Comparison of ENCODE assay signal across 18 cellular contexts in genomic region chr6:15303162-15303919, GRCh38. TPM values are rescaled to one million over a fixed set of nuclear protein-coding genes. Genes with fewer than 3 reads are reported as not detected.
DNase-seq lines count a peak whose midpoint lies in the region; ATAC-seq and TF ChIP-seq lines count a peak whose summit lies in the region.
"Had no signal": no experiment of that assay in that cellular context is flagged by ENCODE, and none has a peak within 500 bp of the region (broad histone marks: within the 10 kb centered on the region; RNA-seq: fewer than 3 reads in every experiment).

No MANE protein-coding gene starts in this region.

- H3K9me3 Mint-ChIP-seq in endodermal cell (no peaks in the 10 kb centered on the region), neural progenitor cell (no peaks in the 10 kb centered on the region)
- H3K9me3 Mint-ChIP-seq: mesothelial cell of epicardium had no signal

- H3K4me3 ChIP-seq in Loucy (ENCODE audit: low read length, poor library complexity, severe bottlenecking) (no peak overlapping the region), endodermal cell (ENCODE audit: low read length) (no peak overlapping the region), neural progenitor cell (no peak overlapping the region)
- H3K4me3 ChIP-seq: esophagus squamous epithelium, tibial nerve had no signal

- H3K36me3 Mint-ChIP-seq in endodermal cell (ENCODE audit: low read depth) (peaks cover 3% of the 10 kb centered on the region), neural progenitor cell (peaks cover 5% of the 10 kb centered on the region)
- H3K36me3 Mint-ChIP-seq: mesothelial cell of epicardium had no signal

- H3K27me3 ChIP-seq in Loucy (ENCODE audit: insufficient read depth, low read length, poor library complexity, severe bottlenecking): no peaks in the 10 kb centered on the region
- H3K27me3 ChIP-seq in endodermal cell (ENCODE audit: control insufficient read depth, insufficient read depth, low read length, poor library complexity, severe bottlenecking): no peaks in the 10 kb centered on the region
- H3K27me3 ChIP-seq in neural progenitor cell: no peaks in the 10 kb centered on the region
- H3K27me3 ChIP-seq: esophagus squamous epithelium, tibial nerve had no signal

- H3K4me1 ChIP-seq in Loucy (ENCODE audit: insufficient read depth, low read length, poor library complexity, severe bottlenecking) (peaks cover 80% of the 10 kb centered on the region), endodermal cell (ENCODE audit: control insufficient read depth, insufficient read depth, low read length) (peaks cover 18% of the 10 kb centered on the region), neural progenitor cell (peaks cover 55% of the 10 kb centered on the region)

- H3K4me1 Mint-ChIP-seq in endodermal cell (peaks cover 58% of the 10 kb centered on the region), neural progenitor cell (peaks cover 68% of the 10 kb centered on the region)

- peaks cover 97% of the 10 kb centered on the region for H3K79me2 ChIP-seq in Loucy (ENCODE audit: insufficient read depth, low read length)
- H3K79me2 ChIP-seq in neural progenitor cell (ENCODE audit: low read depth): peaks cover 100% of the 10 kb centered on the region

- H3K27ac Mint-ChIP-seq in endodermal cell (peak overlapping the region; percentile 19), neural progenitor cell (no peak overlapping the region)
- H3K27ac Mint-ChIP-seq: mesothelial cell of epicardium had no signal

- WGBS in endodermal cell (ENCODE audit: insufficient coverage in 1 of 2, insufficient read length in 1 of 2), 2 experiments: 93 to 95% methylated on average over 5 to 7 of the region's 7 CpGs

- H3K27me3 Mint-ChIP-seq in endodermal cell (ENCODE audit: insufficient read depth) (peaks cover 9% of the 10 kb centered on the region), neural progenitor cell (ENCODE audit: insufficient read depth, low read depth) (no peaks in the 10 kb centered on the region)
- H3K27me3 Mint-ChIP-seq: activated CD4-positive, alpha-beta T cell treated with anti-CD3 and anti-CD28 coated beads for 36 hours had no signal

- H4K20me1 ChIP-seq in Loucy (ENCODE audit: insufficient read depth, low read length, poor library complexity, severe bottlenecking): peaks cover 75% of the 10 kb centered on the region
- peaks cover 96% of the 10 kb centered on the region for H4K20me1 ChIP-seq in neural progenitor cell (ENCODE audit: low read depth)

- no peak for ATAC-seq in GM21528 (IDR thresholded peaks at IDR 0.05; ENCODE audit: low FRiP score, unreplicated experiment)
- ATAC-seq: activated CD4-positive, alpha-beta T cell treated with anti-CD3 and anti-CD28 coated beads for 36 hours; stimulated activated naive CD8-positive, alpha-beta T cell treated with anti-CD3 and anti-CD28 coated beads, Interleukin-15, Interleukin-2, amounts not matched to agents 100 U/mL and 50 U/mL, for 24 hours had no signal

- H3K9me2 ChIP-seq in Loucy (replicated peaks; ENCODE audit: low read depth, low read length): no peaks in the 10 kb centered on the region

- no peak overlapping the region for H3K27ac ChIP-seq in endodermal cell (ENCODE audit: low read depth, low read length)
- H3K27ac ChIP-seq in neural progenitor cell: no peak overlapping the region

- no peak overlapping the region for H3K4me3 Mint-ChIP-seq in endodermal cell
- no peak overlapping the region for H3K4me3 Mint-ChIP-seq in neural progenitor cell
- H3K4me3 Mint-ChIP-seq: activated CD4-positive, alpha-beta T cell treated with anti-CD3 and anti-CD28 coated beads for 36 hours; mesothelial cell of epicardium had no signal

- H2AFZ ChIP-seq in Loucy (ENCODE audit: low read length): no peak overlapping the region
- no peak overlapping the region for H2AFZ ChIP-seq in neural progenitor cell (replicated peaks)

- H3F3A ChIP-seq in Loucy (ENCODE audit: low read depth) (peaks cover 15% of the 10 kb centered on the region), neural progenitor cell (ENCODE audit: low read depth) (peaks cover 24% of the 10 kb centered on the region)

- H3K4me2 ChIP-seq in Loucy (ENCODE audit: low read depth, low read length, poor library complexity, severe bottlenecking) (peak overlapping the region; percentile 10), neural progenitor cell (no peak overlapping the region)

- H3K9me3 ChIP-seq in Loucy (ENCODE audit: insufficient read depth, low read depth, low read length) (no peaks in the 10 kb centered on the region), endodermal cell (ENCODE audit: control insufficient read depth, low read length) (no peaks in the 10 kb centered on the region), neural progenitor cell (ENCODE audit: low read depth) (no peaks in the 10 kb centered on the region)
- H3K9me3 ChIP-seq: esophagus squamous epithelium, tibial nerve had no signal

- DNase-seq in ELF-1 (ENCODE audit: low read depth, low spot score) (peak; percentile 51), endodermal cell (no peak), neural progenitor cell (ENCODE audit: low spot score) (peak; percentile 65), CD1c-positive myeloid dendritic cell (ENCODE audit: extremely low spot score) (no peak), activated gamma-delta T cell treated with Interleukin-2 at 50 U/mL for 16 hours (no peak)
- DNase-seq: activated CD4-positive, alpha-beta T cell treated with anti-CD3 and anti-CD28 coated beads for 36 hours; activated naive CD4-positive, alpha-beta T cell treated with Interleukin-2 at 50 U/mL for 16 hours; DMS79 treated with DMSO at 0.1 percent for 48 hours; esophagus squamous epithelium; NCI-H1092 treated with DMSO at 0.1 percent for 48 hours; NCI-H2081; NCI-H446 treated with DMSO at 0.1 percent for 48 hours; stimulated activated CD4-positive, alpha-beta T cell treated with anti-CD3 and anti-CD28 coated beads, Interleukin-2, amount 100 ng/mL, for 24 hours; stimulated activated naive CD8-positive, alpha-beta T cell treated with anti-CD3 and anti-CD28 coated beads, Interleukin-15, Interleukin-2, amounts not matched to agents 100 U/mL and 50 U/mL, for 24 hours had no signal

- H3K36me3 ChIP-seq in Loucy (ENCODE audit: insufficient read depth, low read length) (peaks cover 18% of the 10 kb centered on the region; the same call in 1 of the 2 replicates), endodermal cell (ENCODE audit: control insufficient read depth, insufficient read depth, low read length) (no peaks in the 10 kb centered on the region), neural progenitor cell (no peaks in the 10 kb centered on the region)
- H3K36me3 ChIP-seq: esophagus squamous epithelium, tibial nerve had no signal

- H3K9ac ChIP-seq in Loucy (ENCODE audit: low read depth, low read length, poor library complexity, severe bottlenecking) (no peak overlapping the region), endodermal cell (ENCODE audit: extremely low read depth, low read length, poor library complexity, severe bottlenecking) (no peak overlapping the region), neural progenitor cell (no peak overlapping the region)

- no peak for TF ChIP-seq CTCF in Loucy (conservative IDR thresholded peaks at IDR 0.05; ENCODE audit: low read length)
- TF ChIP-seq CTCF in endodermal cell (conservative IDR thresholded peaks at IDR 0.05): no peak
- TF ChIP-seq CTCF in neural progenitor cell (IDR thresholded peaks at IDR 0.05): no peak

RNA-seq across cellular contexts. Expression of gene JARID2, which starts 57.5 kb away (rescaled TPM):
- total RNA-seq in endodermal cell: 10 to 100 TPM; 42.5 to 77.0 TPM
- 45.4 TPM for polyA plus RNA-seq in endodermal cell (2013, experiment 1 of 2)
- 43.3 TPM for polyA plus RNA-seq in endodermal cell (2013, experiment 2 of 2)
- total RNA-seq in neural progenitor cell (ENCODE audit: low replicate concordance): 38.9 and 45.8 TPM in 2 replicates

Comparison
In these comparisons a context has a peak if more than half of its experiments do, and no peak if none do; other contexts are left out.
1. DNase-seq: peak in ELF-1 (single experiment) and neural progenitor cell (single experiment); none in endodermal cell (single experiment), CD1c-positive myeloid dendritic cell (single experiment) and activated gamma-delta T cell treated with Interleukin-2 at 50 U/mL for 16 hours (single experiment).